21 cellular contexts compared by ENCODE assay signal in genomic region chr4:33841120-33841519, GRCh38.
"Had no signal": no experiment of that assay in that cellular context is flagged by ENCODE, and none has a peak within 500 bp of the region (broad histone marks: within the 10 kb centered on the region; RNA-seq: fewer than 3 reads in every experiment).

No MANE protein-coding gene starts in this region.

- H3K27ac ChIP-seq: epithelial cell of prostate, esophagus muscularis mucosa, gastroesophageal sphincter, left ventricle myocardium inferior, lower lobe of right lung, neutrophil, stomach, thoracic aorta, transverse colon had no signal

- H3K27me3 Mint-ChIP-seq: memory B cell, naive B cell had no signal

- H3K4me3 Mint-ChIP-seq: memory B cell, naive B cell, nephron progenitor cell had no signal

- H3K4me1 Mint-ChIP-seq: memory B cell, naive B cell, nephron progenitor cell had no signal

- H3K36me3 Mint-ChIP-seq: memory B cell, naive B cell had no signal

- H3K4me3 ChIP-seq: esophagus muscularis mucosa, gastroesophageal sphincter, left ventricle myocardium inferior, lower lobe of right lung, stomach, thoracic aorta, transverse colon had no signal

- H3K36me3 ChIP-seq: esophagus muscularis mucosa, gastroesophageal sphincter, left ventricle myocardium inferior, lower lobe of right lung, neutrophil, stomach, thoracic aorta, transverse colon had no signal

- H3K9me3 ChIP-seq: esophagus muscularis mucosa, gastroesophageal sphincter, lower lobe of right lung, neutrophil, thoracic aorta, transverse colon had no signal

- ATAC-seq: gastroesophageal sphincter, left cardiac atrium, lower lobe of right lung, sciatic nerve had no signal

- DNase-seq: effector memory CD4-positive, alpha-beta T cell; glutamatergic neuron; kidney; left cardiac atrium; left ventricle myocardium inferior; lower lobe of right lung; naive B cell; nephron progenitor cell; posterior cingulate gyrus; stimulated activated CD4-positive, alpha-beta T cell treated with anti-CD3 and anti-CD28 coated beads, Interleukin-12 subunit alpha, Interleukin-12 subunit beta, amount 100 ng/mL, for 4 hours; stimulated activated naive CD4-positive, alpha-beta T cell; stomach; substantia nigra; transverse colon had no signal

- H3K4me1 ChIP-seq: esophagus muscularis mucosa, gastroesophageal sphincter, left ventricle myocardium inferior, lower lobe of right lung, stomach, transverse colon had no signal

- H3K27ac Mint-ChIP-seq: memory B cell, naive B cell, nephron progenitor cell had no signal

- H3K27me3 ChIP-seq: esophagus muscularis mucosa, gastroesophageal sphincter, neutrophil, stomach, transverse colon had no signal
